ENCODE assay signal across 8 cellular contexts in genomic region chr19:57814505-57815246, GRCh38. TPM values are rescaled to one million over a fixed set of nuclear protein-coding genes. Genes with fewer than 3 reads are reported as not detected.
DNase-seq lines count a peak whose midpoint lies in the region; ATAC-seq and TF ChIP-seq lines count a peak whose summit lies in the region.

Gene ZNF552, minus strand, starts transcription at chr19:57814913. Its CDS starts 170 bp downstream, at chr19:57814743.

- no peaks in the 10 kb centered on the region for H3K9me3 ChIP-seq in Karpas-422 (ENCODE audit: low read length)

- peaks cover 54% of the 10 kb centered on the region for H3K79me2 ChIP-seq in Karpas-422 (ENCODE audit: low read length)

- H2AFZ ChIP-seq in Karpas-422 (ENCODE audit: low read length), result peak within 1 kb of the TSS; percentile 82

- H3K4me2 ChIP-seq in Karpas-422 (ENCODE audit: low read depth, low read length, poor library complexity, severe bottlenecking), result peak within 1 kb of the TSS; percentile 93

- no peaks in the 10 kb centered on the region for H4K20me1 ChIP-seq in Karpas-422 (ENCODE audit: insufficient read depth, low read depth, low read length)

- DNase-seq in DMS153 treated with DMSO at 0.1 percent for 48 hours (lab: John Stamatoyannopoulos, UW; ENCODE audit: unreplicated experiment) (peak; percentile 92), Karpas-422 (peak; percentile 96), RPMI8226 (peak; percentile 90), fibroblast of peridontal ligament (ENCODE audit: extremely low read depth) (peak; percentile 90), natural killer cell (peak; percentile 68)
- DNase-seq in stimulated activated naive CD4-positive, alpha-beta T cell treated with Interleukin-2 at 50 U/mL for 16 hours (lab: John Stamatoyannopoulos, UW), result peak; percentile 73

- peak within 1 kb of the TSS; percentile 93 for H3K27ac Mint-ChIP-seq in activated T-helper 17 cell treated with anti-CD3 and anti-CD28 coated beads, Interleukin-2, amount 50 U/mL, for 72 hours
- peak within 1 kb of the TSS; percentile 93 to 97 for H3K27ac Mint-ChIP-seq in natural killer cell

- H3K4me3 Mint-ChIP-seq in activated T-helper 17 cell treated with anti-CD3 and anti-CD28 coated beads, Interleukin-2, amount 50 U/mL, for 72 hours, result peak within 1 kb of the TSS; percentile 96
- peak within 1 kb of the TSS; percentile 97 for H3K4me3 Mint-ChIP-seq in natural killer cell

- peak within 1 kb of the TSS; percentile 19; the same call in 1 of the 2 replicates for H3K27ac ChIP-seq in Karpas-422 (ENCODE audit: low read length)

- TF ChIP-seq CTCF in natural killer cell (IDR thresholded peaks at IDR 0.05), result no peak

- intact Hi-C loops in natural killer cell (cut with micrococcal nuclease), result loop anchor here (1.0 to 5.0 kb wide), 2 partner anchors 45 to 132 kb away; partner anchors contain the start of genes ZNF551 and ZNF586

- H3K9ac ChIP-seq in Karpas-422 (ENCODE audit: low read length), result peak within 1 kb of the TSS; percentile 95

- H3K4me1 Mint-ChIP-seq in activated T-helper 17 cell treated with anti-CD3 and anti-CD28 coated beads, Interleukin-2, amount 50 U/mL, for 72 hours, result peaks cover 25% of the 10 kb centered on the region
- H3K4me1 Mint-ChIP-seq in natural killer cell, result peaks cover 25% of the 10 kb centered on the region in 2 donors

- H3K36me3 Mint-ChIP-seq in activated T-helper 17 cell treated with anti-CD3 and anti-CD28 coated beads, Interleukin-2, amount 50 U/mL, for 72 hours (ENCODE audit: low read depth), result peaks cover 31% of the 10 kb centered on the region
- H3K36me3 Mint-ChIP-seq in natural killer cell, result peaks cover under 1% of the 10 kb centered on the region

- ATAC-seq in GM21717 (IDR thresholded peaks at IDR 0.05; ENCODE audit: unreplicated experiment) (peak; percentile 66), natural killer cell (peak; percentile 82 to 93 (median 84))
- peak; percentile 80 for ATAC-seq in activated T-helper 17 cell treated with anti-CD3 and anti-CD28 coated beads, Interleukin-2, amount 50 U/mL, for 72 hours (replicated peaks)

- peaks cover 15% of the 10 kb centered on the region for H3K36me3 ChIP-seq in Karpas-422 (ENCODE audit: insufficient read depth, low read length)

- H3K4me1 ChIP-seq in Karpas-422 (ENCODE audit: low read length), result peaks cover 35% of the 10 kb centered on the region

- no peaks in the 10 kb centered on the region for H3K9me3 Mint-ChIP-seq in activated T-helper 17 cell treated with anti-CD3 and anti-CD28 coated beads, Interleukin-2, amount 50 U/mL, for 72 hours
- H3K9me3 Mint-ChIP-seq in natural killer cell, result no peaks in the 10 kb centered on the region

- H3K4me3 ChIP-seq in Karpas-422 (ENCODE audit: low read length), result peak within 1 kb of the TSS; percentile 94

- H3K27me3 ChIP-seq in Karpas-422 (ENCODE audit: low read length), result no peaks in the 10 kb centered on the region

- no peaks in the 10 kb centered on the region for H3K9me2 ChIP-seq in Karpas-422 (replicated peaks; ENCODE audit: insufficient read depth, low read length)

- no peaks in the 10 kb centered on the region for H3K27me3 Mint-ChIP-seq in activated T-helper 17 cell treated with anti-CD3 and anti-CD28 coated beads, Interleukin-2, amount 50 U/mL, for 72 hours
- H3K27me3 Mint-ChIP-seq in natural killer cell (ENCODE audit: low read depth in 2 of 2), result no peaks in the 10 kb centered on the region

RNA-seq across cellular contexts. Expression of gene ZNF552, which starts in this region (rescaled TPM):
- 17.7 and 20.3 TPM in 2 replicates for total RNA-seq in Karpas-422 (2014; rRNA removed; shearing (Covaris generic); ENCODE audit: low replicate concordance)
- total RNA-seq in activated T-helper 17 cell treated with anti-CD3 and anti-CD28 coated beads, Interleukin-2, amount 50 U/mL, for 72 hours, result 1 to 10 TPM; 6.0 to 7.5 TPM
- total RNA-seq in natural killer cell, result 10 to 100 TPM; 13.0 to 14.5 (median 14.3) TPM

Comparison
In these comparisons a context has a peak if more than half of its experiments do, and no peak if none do; other contexts are left out.
1. Peak in every context shown above with its lines: DNase-seq, ATAC-seq, H3K4me3 ChIP-seq and H3K27ac ChIP-seq.